9 cellular contexts compared by ENCODE assay signal in the genomic region with DNA sequence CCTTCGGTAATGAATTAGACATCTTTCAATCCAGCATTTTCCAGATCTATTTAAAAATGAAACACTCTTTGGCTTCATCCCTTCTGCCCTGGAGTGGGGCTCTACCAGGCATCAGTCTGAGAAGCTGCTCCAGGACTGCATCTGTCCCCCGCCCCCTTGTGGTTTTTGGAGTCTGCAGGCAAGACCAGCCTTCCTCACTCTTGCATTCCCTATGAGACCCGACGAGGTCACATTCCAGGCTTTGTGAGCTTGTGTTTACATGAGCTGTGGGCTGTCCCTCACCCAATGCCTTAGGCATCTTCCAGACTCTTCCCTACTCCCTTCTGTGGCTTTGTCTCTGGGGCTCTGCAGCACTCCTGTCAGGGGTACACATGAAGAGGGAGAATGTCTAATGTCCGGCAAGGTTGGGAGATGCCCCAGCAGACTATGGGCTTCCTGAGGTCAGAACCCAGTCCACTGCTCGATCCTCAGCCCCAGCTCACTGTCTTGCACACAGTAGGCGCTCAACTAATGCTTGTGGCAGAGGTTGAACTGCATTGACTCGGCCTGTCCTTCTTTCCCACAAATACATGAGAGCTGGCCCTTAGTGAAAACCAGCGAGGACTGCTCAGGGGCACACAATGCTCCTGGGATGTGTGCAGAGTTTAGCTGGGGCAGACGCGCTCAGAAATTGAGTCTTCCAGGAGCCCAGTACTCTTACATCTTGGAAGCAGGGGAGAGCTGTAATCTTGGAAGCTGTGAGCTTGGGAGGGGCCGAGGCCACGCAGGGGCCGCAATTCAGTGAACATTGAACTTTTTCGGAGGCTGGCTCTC. TPM values are rescaled to one million over a fixed set of nuclear protein-coding genes. Genes with fewer than 3 reads are reported as not detected.
DNase-seq lines count a peak whose midpoint lies in the region; ATAC-seq and TF ChIP-seq lines count a peak whose summit lies in the region.
"Had no signal": no experiment of that assay in that cellular context is flagged by ENCODE, and none has a peak within 500 bp of the region (broad histone marks: within the 10 kb centered on the region; RNA-seq: fewer than 3 reads in every experiment).

No MANE protein-coding gene starts in this region.

- CTCF ChIA-PET in WTC11 (lab: Charles Lee): interaction anchor here (0.5 to 5.1 kb wide), 118 partner anchors 10 to 739 kb away, joined by 3 to 123 read pairs (median 5); partner anchors contain the start of gene GADD45G

- H3K36me3 Mint-ChIP-seq in WTC11: no peaks in the 10 kb centered on the region
- H3K36me3 Mint-ChIP-seq: CD4-positive, CD25-positive, alpha-beta regulatory T cell had no signal

- no peak overlapping the region for H3K4me3 ChIP-seq in H7 (ENCODE audit: insufficient read depth, low read depth, low read length)

- H3K27me3 ChIP-seq in H7 (ENCODE audit: control insufficient read depth, insufficient read depth, low read length): no peaks in the 10 kb centered on the region

- POLR2A ChIA-PET in WTC11 (lab: Charles Lee): interaction anchor here (0.8 to 1.1 kb wide), 3 partner anchors 10 to 17 kb away, joined by 3 read pairs; partner anchors contain the start of gene GADD45G

- ATAC-seq in WTC11 (peak; percentile 90), HG02970 (IDR thresholded peaks at IDR 0.05; ENCODE audit: low FRiP score, unreplicated experiment) (no peak), HG03196 (IDR thresholded peaks at IDR 0.05; ENCODE audit: unreplicated experiment) (no peak), HG03354 (IDR thresholded peaks at IDR 0.05; ENCODE audit: poor library complexity, severe bottlenecking, unreplicated experiment) (no peak)

- H3K27ac Mint-ChIP-seq in WTC11: 0 out of 2 replicates have a peak overlapping the region, but pooled peaks have one; percentile 22
- H3K27ac Mint-ChIP-seq: CD4-positive, CD25-positive, alpha-beta regulatory T cell had no signal

- no peaks in the 10 kb centered on the region for H3K9me3 Mint-ChIP-seq in WTC11
- H3K9me3 Mint-ChIP-seq: CD4-positive, CD25-positive, alpha-beta regulatory T cell had no signal

- no peak overlapping the region for H3K4me3 Mint-ChIP-seq in WTC11
- H3K4me3 Mint-ChIP-seq: CD4-positive, CD25-positive, alpha-beta regulatory T cell had no signal

- no peaks in the 10 kb centered on the region for H3K36me3 ChIP-seq in H7 (replicated peaks; ENCODE audit: control insufficient read depth, insufficient read depth, low read length)

- H3K27ac ChIP-seq in caudate nucleus (ENCODE audit: low read depth, low read length): no peak overlapping the region

- no peak for TF ChIP-seq CTCF in WTC11 (IDR thresholded peaks at IDR 0.05)

- peaks cover 18% of the 10 kb centered on the region for H3K4me1 Mint-ChIP-seq in WTC11

- DNase-seq in A172 (ENCODE audit: low spot score) (peak; percentile 50), H7 (peak; percentile 84), WTC11 (ENCODE audit: low spot score) (peak; percentile 77), kidney glomerular epithelial cell (lab: John Stamatoyannopoulos, UW) (peak; percentile 5), caudate nucleus (lab: John Stamatoyannopoulos, UW) (no peak)

- H3K27me3 Mint-ChIP-seq in WTC11 (ENCODE audit: low read depth): no peaks in the 10 kb centered on the region

TF ChIP-seq in WTC11, 78 proteins besides CTCF, POLR2A, EP300 and RAD21 (continues in another document):
- TF ChIP-seq ATF3 (CRISPR knock-in tag; conservative IDR thresholded peaks at IDR 0.05) (no peak), CBFB (CRISPR knock-in tag; IDR thresholded peaks at IDR 0.05; ENCODE audit: low read depth) (no peak), ZNF138 (CRISPR knock-in tag; conservative IDR thresholded peaks at IDR 0.05) (no peak), KAT7 (CRISPR knock-in tag; IDR thresholded peaks at IDR 0.05; ENCODE audit: borderline replicate concordance) (no peak), ZNF396 (CRISPR knock-in tag; IDR thresholded peaks at IDR 0.05; ENCODE audit: borderline replicate concordance) (no peak), NFATC4 (CRISPR knock-in tag; IDR thresholded peaks at IDR 0.05) (no peak), ZNF317 (CRISPR knock-in tag; IDR thresholded peaks at IDR 0.05; ENCODE audit: borderline replicate concordance, low read depth) (no peak), ZNF532 (CRISPR knock-in tag; IDR thresholded peaks at IDR 0.05; ENCODE audit: borderline replicate concordance) (no peak), ZBTB21 (CRISPR knock-in tag; IDR thresholded peaks at IDR 0.05; ENCODE audit: borderline replicate concordance) (0 out of 2 replicates have a peak, but pooled peaks have one; percentile 20), TEAD4 (CRISPR knock-in tag; IDR thresholded peaks at IDR 0.05) (peak; percentile 72; the same call in 1 of the 2 replicates), TEAD1 (CRISPR knock-in tag; IDR thresholded peaks at IDR 0.05) (peak; percentile 63; the same call in 1 of the 2 replicates), NR2C2 (CRISPR knock-in tag; IDR thresholded peaks at IDR 0.05) (no peak)
- TF ChIP-seq, protein P1, sequence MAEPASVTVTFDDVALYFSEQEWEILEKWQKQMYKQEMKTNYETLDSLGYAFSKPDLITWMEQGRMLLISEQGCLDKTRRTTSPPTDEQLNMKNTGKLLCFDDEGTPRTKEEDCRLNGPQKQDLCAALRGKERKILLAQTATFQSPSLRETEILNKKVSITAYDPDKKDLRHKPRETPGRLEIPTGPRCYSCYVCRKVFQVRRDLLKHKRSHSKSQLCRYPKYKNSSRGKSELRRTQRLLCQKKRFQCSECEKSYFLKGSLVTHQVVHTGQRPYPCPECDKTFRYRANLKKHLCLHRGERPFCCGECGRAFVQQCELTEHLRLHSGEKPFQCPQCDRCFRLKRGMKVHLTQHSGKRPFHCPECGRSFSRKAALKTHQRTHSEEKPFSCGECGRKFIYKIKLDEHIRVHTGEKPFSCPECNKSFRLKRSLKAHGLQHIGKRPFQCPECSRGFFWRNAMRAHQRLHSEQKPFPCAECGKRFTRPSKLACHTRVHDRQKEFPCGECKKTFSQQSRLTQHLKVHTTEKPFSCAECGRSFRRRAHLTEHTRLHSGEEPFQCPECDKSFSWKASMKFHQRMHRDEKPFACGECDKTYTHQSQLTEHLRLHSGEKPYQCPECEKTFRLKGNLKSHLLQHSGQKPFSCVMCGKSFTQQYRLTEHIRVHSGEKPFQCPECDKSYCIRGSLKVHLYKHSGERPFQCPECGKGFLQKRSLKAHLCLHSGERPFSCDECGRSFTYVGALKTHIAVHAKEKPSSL (CRISPR knock-in tag; conservative IDR thresholded peaks at IDR 0.05): no peak

RNA-seq across cellular contexts. Expression of gene GADD45G, which starts 11.6 kb away (rescaled TPM):
- 6.0 and 10.2 TPM in 2 replicates for total RNA-seq in A172 (2014; rRNA removed; shearing (Covaris generic))
- total RNA-seq in H7 (2014; rRNA removed; shearing (Covaris generic)): 3.7 and 7.5 TPM in 2 replicates
- 10.6 to 13.9 TPM (median 13.5 TPM) in 3 replicates for total RNA-seq in WTC11 (2021)

Comparison
In these comparisons a context has a peak if more than half of its experiments do, and no peak if none do; other contexts are left out.
1. DNase-seq: peak in A172 (single experiment), H7 (single experiment), WTC11 (single experiment) and kidney glomerular epithelial cell (single experiment); none in caudate nucleus (0 of 61).